ENCODE assay signal across 1 cellular context in the genomic region with DNA sequence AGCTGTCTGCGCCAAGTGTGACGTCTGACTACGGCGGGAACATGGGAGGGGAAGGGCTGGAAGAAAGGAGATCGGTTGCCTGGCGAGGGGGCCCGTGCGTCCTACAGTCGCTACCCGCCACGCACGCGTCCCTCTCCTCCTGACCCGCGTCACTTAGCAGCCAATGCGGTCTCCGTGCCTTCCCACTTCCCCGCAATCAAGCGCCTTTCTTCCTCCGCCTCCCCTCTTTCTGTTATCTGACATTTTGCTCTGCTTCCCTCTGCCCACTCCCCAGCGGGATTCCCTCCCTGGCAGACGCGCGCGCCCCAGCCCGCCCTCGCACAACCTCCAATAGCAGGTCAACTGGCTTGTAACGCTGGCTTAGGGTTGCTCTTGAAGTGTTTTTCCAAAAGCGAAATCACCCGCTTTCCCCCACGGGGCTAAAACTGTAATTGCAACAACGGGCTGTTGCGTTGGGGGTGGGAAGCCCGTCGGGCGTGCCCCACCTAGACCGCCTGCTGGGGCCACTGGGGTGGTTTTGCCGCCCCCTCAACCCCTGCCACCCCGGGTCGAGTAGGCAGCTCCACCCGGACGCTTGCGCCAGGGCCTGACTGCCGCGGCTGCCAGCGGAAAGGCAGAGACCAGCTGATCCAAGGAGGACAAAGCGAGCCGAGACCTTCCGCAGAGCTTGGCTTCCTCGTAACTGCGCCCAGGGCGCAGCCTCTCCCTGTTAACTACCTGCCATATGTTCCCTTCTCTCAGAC.
TF ChIP-seq lines count a peak whose summit lies in the region.

No MANE protein-coding gene starts in this region.

TF ChIP-seq in H1, 55 proteins besides CTCF, POLR2A, EP300 and RAD21 (continued from another document):
- TF ChIP-seq CREB1 (IDR thresholded peaks at IDR 0.05) (peak; percentile 79), TEAD4 (IDR thresholded peaks at IDR 0.05; ENCODE audit: low read depth, low read length) (0 out of 2 replicates have a peak, but pooled peaks have one; percentile 6)
